ENCODE assay signal across 19 cellular contexts in genomic region chr7:1210321-1210978, GRCh38. TPM values are rescaled to one million over a fixed set of nuclear protein-coding genes. Genes with fewer than 3 reads are reported as not detected.
DNase-seq lines count a peak whose midpoint lies in the region; ATAC-seq, FAIRE-seq and TF ChIP-seq lines count a peak whose summit lies in the region.
"Had no signal": no experiment of that assay in that cellular context is flagged by ENCODE, and none has a peak within 500 bp of the region (broad histone marks: within the 10 kb centered on the region; RNA-seq: fewer than 3 reads in every experiment).

No MANE protein-coding gene starts in this region.

- H3K27me3 ChIP-seq in BLaER1 (peaks cover 48% of the 10 kb centered on the region), right cardiac atrium (ENCODE audit: control insufficient read depth, insufficient read depth) (no peaks in the 10 kb centered on the region), pancreas (peaks cover 0 to 21% (median 5%) of the 10 kb centered on the region in 4 donors)

- TF ChIP-seq CTCF in GM13976 (IDR thresholded peaks at IDR 0.05; ENCODE audit: borderline replicate concordance, control extremely low read depth, extremely low read depth, insufficient read depth, missing control alignments) (no peak), pancreas (IDR thresholded peaks at IDR 0.05) (no peak), foreskin fibroblast (IDR thresholded peaks at IDR 0.05; ENCODE audit: low read depth, low read length) (no peak)

- no peak overlapping the region for H3K27ac Mint-ChIP-seq in activated T-cell treated with anti-CD3 and anti-CD28 coated beads, Interleukin-2, amount 50 U/mL, for 24 hours
- H3K27ac Mint-ChIP-seq: activated CD4-positive, alpha-beta memory T cell treated with anti-CD3 and anti-CD28 coated beads, Interleukin-2, amount 10 ng/mL, durations not matched to agents 7 days and 5 days; activated T-helper 1 cell treated with anti-CD3 and anti-CD28 coated beads, Interleukin-12 subunit alpha, Interleukin-12 subunit beta, Interleukin-2, Interleukin-4 antibody, amounts not matched to agents 30 ng/mL and 10 ng/mL and 1 ng/mL, durations not matched to agents 14 hours and 24 hours and 36 hours; stimulated activated naive CD8-positive, alpha-beta T cell treated with anti-CD3 and anti-CD28 coated beads, Interleukin-15, amount 100 ng/mL, for 72 hours had no signal

- no peak for FAIRE-seq in pancreas (lab: Jason Lieb, UNC)
- FAIRE-seq: kidney had no signal

- peaks cover 43% of the 10 kb centered on the region for H3K27me3 Mint-ChIP-seq in activated T-cell treated with anti-CD3 and anti-CD28 coated beads, Interleukin-2, amount 50 U/mL, for 24 hours

- ATAC-seq in right cardiac atrium (peak in 1 of 2 donors; percentile 35), pancreas (no peak)
- ATAC-seq: mucosa of descending colon; stimulated activated naive CD8-positive, alpha-beta T cell treated with anti-CD3 and anti-CD28 coated beads, Interleukin-15, amount 100 ng/mL, for 72 hours had no signal

- H3K4me1 Mint-ChIP-seq in activated T-cell treated with anti-CD3 and anti-CD28 coated beads, Interleukin-2, amount 50 U/mL, for 24 hours (ENCODE audit: low read depth), result no peaks in the 10 kb centered on the region
- H3K4me1 Mint-ChIP-seq: activated CD4-positive, alpha-beta memory T cell treated with anti-CD3 and anti-CD28 coated beads, Interleukin-2, amount 10 ng/mL, durations not matched to agents 7 days and 5 days had no signal

- WGBS in right cardiac atrium, result 8% methylated on average over 18 of the region's 18 CpGs
- 17 to 20% methylated on average over 18 of the region's 18 CpGs for WGBS in pancreas, 2 donors

- peaks cover 20% of the 10 kb centered on the region for H3K4me1 ChIP-seq in BLaER1
- no peaks in the 10 kb centered on the region for H3K4me1 ChIP-seq in right cardiac atrium (ENCODE audit: control insufficient read depth, insufficient read depth, low read length)
- no peaks in the 10 kb centered on the region for H3K4me1 ChIP-seq in pancreas

- no peak overlapping the region for H3K9ac ChIP-seq in BLaER1
- H3K9ac ChIP-seq: KMS-11 had no signal

- H3K36me3 ChIP-seq in BLaER1 (no peaks in the 10 kb centered on the region), pancreas (no peaks in the 10 kb centered on the region)

- peak overlapping the region; percentile 68 for H3K4me2 ChIP-seq in BLaER1
- H3K4me2 ChIP-seq: KMS-11 had no signal

- H3K4me3 Mint-ChIP-seq in activated T-cell treated with anti-CD3 and anti-CD28 coated beads, Interleukin-2, amount 50 U/mL, for 24 hours, result no peak overlapping the region
- H3K4me3 Mint-ChIP-seq: activated CD4-positive, alpha-beta memory T cell treated with anti-CD3 and anti-CD28 coated beads, Interleukin-2, amount 10 ng/mL, durations not matched to agents 7 days and 5 days; activated T-helper 1 cell treated with anti-CD3 and anti-CD28 coated beads, Interleukin-12 subunit alpha, Interleukin-12 subunit beta, Interleukin-2, Interleukin-4 antibody, amounts not matched to agents 30 ng/mL and 10 ng/mL and 1 ng/mL, durations not matched to agents 14 hours and 24 hours and 36 hours had no signal

- no peaks in the 10 kb centered on the region for H3K9me3 Mint-ChIP-seq in activated T-cell treated with anti-CD3 and anti-CD28 coated beads, Interleukin-2, amount 50 U/mL, for 24 hours
- H3K9me3 Mint-ChIP-seq: activated CD4-positive, alpha-beta memory T cell treated with anti-CD3 and anti-CD28 coated beads, Interleukin-2, amount 10 ng/mL, durations not matched to agents 7 days and 5 days; activated T-helper 1 cell treated with anti-CD3 and anti-CD28 coated beads, Interleukin-12 subunit alpha, Interleukin-12 subunit beta, Interleukin-2, Interleukin-4 antibody, amounts not matched to agents 30 ng/mL and 10 ng/mL and 1 ng/mL, durations not matched to agents 14 hours and 24 hours and 36 hours; stimulated activated naive CD8-positive, alpha-beta T cell treated with anti-CD3 and anti-CD28 coated beads, Interleukin-15, amount 100 ng/mL, for 72 hours had no signal

- H3K9me3 ChIP-seq in BLaER1 (no peaks in the 10 kb centered on the region), right cardiac atrium (ENCODE audit: control insufficient read depth, low read length) (no peaks in the 10 kb centered on the region), pancreas (no peaks in the 10 kb centered on the region)
- H3K9me3 ChIP-seq: mucosa of descending colon had no signal

- intact Hi-C loops in right cardiac atrium (cut with DNase I) (no loop called here), pancreas (cut with DNase I) (no loop called here)

- H3K4me3 ChIP-seq in BLaER1 (no peak overlapping the region), right cardiac atrium (ENCODE audit: low read length) (no peak overlapping the region), pancreas (no peak overlapping the region), foreskin fibroblast (ENCODE audit: low read depth in 1 of 2, low read length in 2 of 2) (no peak overlapping the region)
- H3K4me3 ChIP-seq: mucosa of descending colon had no signal

- no peak overlapping the region for H3K27ac ChIP-seq in BLaER1
- H3K27ac ChIP-seq in right cardiac atrium (ENCODE audit: low read length), result no peak overlapping the region
- H3K27ac ChIP-seq in pancreas, result no peak overlapping the region
- H3K27ac ChIP-seq: epithelial cell of prostate, KMS-11 had no signal

- H4K20me1 ChIP-seq in BLaER1, result no peaks in the 10 kb centered on the region

- H3K36me3 Mint-ChIP-seq in activated T-cell treated with anti-CD3 and anti-CD28 coated beads, Interleukin-2, amount 50 U/mL, for 24 hours (ENCODE audit: low read depth), result no peaks in the 10 kb centered on the region

- DNase-seq in GM13976 (ENCODE audit: low spot score) (peak; percentile 29), SHP77 (lab: John Stamatoyannopoulos, UW) (peak; percentile 40 to 52), right cardiac atrium (peak in 2 of 3 donors; percentile 36 to 65), pancreas (no peak), foreskin fibroblast (no peak), NK-92 (lab: John Stamatoyannopoulos, UW; ENCODE audit: unreplicated experiment) (no peak)
- no peak for DNase-seq in activated T-cell treated with anti-CD3 and anti-CD28 coated beads, Interleukin-2, amount 50 U/mL, for 24 hours
- DNase-seq: activated CD4-positive, alpha-beta memory T cell treated with anti-CD3 and anti-CD28 coated beads, Interleukin-2, amount 10 ng/mL, durations not matched to agents 7 days and 5 days; cortex of kidney; mucosa of descending colon; NCI-H1930; SIG-M5; stimulated activated CD4-positive, alpha-beta T cell treated with anti-CD3 and anti-CD28 coated beads, Interleukin-12 subunit alpha, Interleukin-12 subunit beta, amount 100 ng/mL, for 4 hours; stimulated activated naive CD8-positive, alpha-beta T cell treated with anti-CD3 and anti-CD28 coated beads, Interleukin-15, amount 100 ng/mL, for 72 hours had no signal

- in situ Hi-C loops in GM13976 (cut with MboI; ENCODE audit: low sequenced_read_pairs, unreplicated experiment), result no loop called here

RNA-seq across cellular contexts. Expression of gene UNCX, which starts 22.2 kb away (rescaled TPM):
- not detected for total RNA-seq in right cardiac atrium
- not detected for polyA plus RNA-seq in right cardiac atrium
- not detected for total RNA-seq in pancreas
- not detected for polyA plus RNA-seq in pancreas
- total RNA-seq: activated CD4-positive, alpha-beta memory T cell treated with anti-CD3 and anti-CD28 coated beads, Interleukin-2, amount 10 ng/mL, durations not matched to agents 7 days and 5 days; activated T-helper 1 cell treated with anti-CD3 and anti-CD28 coated beads, Interleukin-12 subunit alpha, Interleukin-12 subunit beta, Interleukin-2, Interleukin-4 antibody, amounts not matched to agents 30 ng/mL and 10 ng/mL and 1 ng/mL, durations not matched to agents 14 hours and 24 hours and 36 hours; mucosa of descending colon had no signal

RNA-seq across cellular contexts. Expression of gene ZFAND2A, which starts 50.5 kb away (rescaled TPM):
- total RNA-seq in right cardiac atrium (10 to 100 TPM in 3 of 4 donors, 1 to 10 TPM in 1; 8.9 to 13.2 (median 11.5) TPM), pancreas (10 to 100 TPM in 3 of 6 donors, 1 to 10 TPM in 3; 6.1 to 21.7 (median 10.3) TPM)
- polyA plus RNA-seq in right cardiac atrium (19.0 TPM), pancreas (10 to 100 TPM; 31.9 to 35.0 TPM)

Comparison
In these comparisons a context has a peak if more than half of its experiments do, and no peak if none do; other contexts are left out.
1. DNase-seq: peak in GM13976 (single experiment), SHP77 (2 of 2) and right cardiac atrium (2 of 3); none in pancreas (0 of 6), foreskin fibroblast (0 of 2), NK-92 (single experiment) and activated T-cell treated with anti-CD3 and anti-CD28 coated beads, Interleukin-2, amount 50 U/mL, for 24 hours (single experiment).